In genomic region chr9:126612813-126613641, GRCh38 we compare ENCODE assay signal across 9 cellular contexts. TPM values are rescaled to one million over a fixed set of nuclear protein-coding genes. Genes with fewer than 3 reads are reported as not detected.
DNase-seq lines count a peak whose midpoint lies in the region; ATAC-seq, FAIRE-seq and TF ChIP-seq lines count a peak whose summit lies in the region.
"Had no signal": no experiment of that assay in that cellular context is flagged by ENCODE, and none has a peak within 500 bp of the region (broad histone marks: within the 10 kb centered on the region; RNA-seq: fewer than 3 reads in every experiment).

No MANE protein-coding gene starts in this region.

- TF ChIP-seq CTCF in Calu3 (IDR thresholded peaks at IDR 0.05; ENCODE audit: unreplicated experiment) (no peak), progenitor cell of endocrine pancreas (IDR thresholded peaks at IDR 0.05; ENCODE audit: unreplicated experiment) (no peak)

- no TSS peak for BruUV-seq in Calu3 (replicated peaks; lab: Mats Ljungman, UMichigan)

- H3K36me3 Mint-ChIP-seq in Calu3 (ENCODE audit: insufficient read depth, unreplicated experiment) (peaks cover 12% of the 10 kb centered on the region), progenitor cell of endocrine pancreas (ENCODE audit: insufficient read depth) (no peaks in the 10 kb centered on the region)

- no peak for DNase-seq in Calu3
- no peak for DNase-seq in progenitor cell of endocrine pancreas (ENCODE audit: low spot score, unreplicated experiment)
- DNase-seq in urothelium cell line (ENCODE audit: low spot score) = no peak

- H3K27me3 Mint-ChIP-seq in Calu3 (ENCODE audit: unreplicated experiment) (peaks cover 62% of the 10 kb centered on the region), progenitor cell of endocrine pancreas (peaks cover 79% of the 10 kb centered on the region)

- peaks cover 20 to 26% of the 10 kb centered on the region in 2 donors for H3K4me1 ChIP-seq in esophagus (ENCODE audit: control insufficient read depth in 2 of 2, insufficient read depth in 2 of 2, low read length in 1 of 2)

- CTCF ChIA-PET in Calu3 (lab: Charles Lee) = interaction anchor here (1.2 kb wide), 1 partner anchor 77 kb away, joined by 3 read pairs; no protein-coding TSS in a partner anchor

- intact Hi-C loops in Calu3 (cut with micrococcal nuclease; ENCODE audit: unreplicated experiment) = loop anchor here (5.0 kb wide), 1 partner anchor 74 kb away; no protein-coding TSS in a partner anchor

- WGBS in esophagus, 2 donors = 3 to 4% methylated on average over 65 to 68 of the region's 68 CpGs

- H3K4me1 Mint-ChIP-seq in Calu3 (ENCODE audit: low read depth, unreplicated experiment) = peaks cover 8% of the 10 kb centered on the region
- peaks cover 13% of the 10 kb centered on the region for H3K4me1 Mint-ChIP-seq in progenitor cell of endocrine pancreas (ENCODE audit: low read depth)

- H3K27me3 ChIP-seq in esophagus (ENCODE audit: control insufficient read depth in 1 of 2, insufficient read depth in 2 of 2, low read length in 2 of 2) = peaks cover 25 to 57% of the 10 kb centered on the region in 2 donors

- no peak overlapping the region for H3K27ac Mint-ChIP-seq in Calu3 (ENCODE audit: unreplicated experiment)
- H3K27ac Mint-ChIP-seq in progenitor cell of endocrine pancreas = no peak overlapping the region

- ATAC-seq in activated CD4-positive, CD25-positive, alpha-beta regulatory T cell treated with anti-CD3 and anti-CD28 coated beads, Interleukin-2, amount 50 U/mL, for 24 hours = no peak
- ATAC-seq in GM19351 (IDR thresholded peaks at IDR 0.05; ENCODE audit: unreplicated experiment) (no peak), GM21390 (IDR thresholded peaks at IDR 0.05; ENCODE audit: unreplicated experiment) (no peak)

- H3K9me3 Mint-ChIP-seq in Calu3 (ENCODE audit: low read depth, unreplicated experiment) = no peaks in the 10 kb centered on the region
- no peaks in the 10 kb centered on the region for H3K9me3 Mint-ChIP-seq in progenitor cell of endocrine pancreas (ENCODE audit: low read depth)

- peak overlapping the region; percentile 16 to 50 for H3K4me3 ChIP-seq in esophagus (ENCODE audit: low read depth in 1 of 2, low read length in 2 of 2)

- no peaks in the 10 kb centered on the region for H3K36me3 ChIP-seq in esophagus (ENCODE audit: control insufficient read depth in 2 of 2, insufficient read depth in 2 of 2, low read length in 1 of 2)

- H3K9me3 ChIP-seq in esophagus (ENCODE audit: control insufficient read depth in 2 of 2, insufficient read depth in 1 of 2, low read depth in 1 of 2, low read length in 1 of 2) = peaks cover 0 to 4% of the 10 kb centered on the region in 2 donors

- no peak for FAIRE-seq in urothelium cell line (lab: Jason Lieb, UNC)

- TF ChIP-seq RAD21 in Ishikawa (IDR thresholded peaks at IDR 0.05; ENCODE audit: low read depth) = no peak

- no peak overlapping the region for H3K27ac ChIP-seq in esophagus (ENCODE audit: low read depth in 2 of 2, low read length in 1 of 2)
- H3K27ac ChIP-seq: epithelial cell of prostate had no signal

- no peak for TF ChIP-seq EP300 in Ishikawa (IDR thresholded peaks at IDR 0.05; ENCODE audit: borderline replicate concordance)

- H3K4me3 Mint-ChIP-seq in Calu3 (ENCODE audit: low read depth, unreplicated experiment) = peak overlapping the region; percentile 47
- H3K4me3 Mint-ChIP-seq in progenitor cell of endocrine pancreas (ENCODE audit: low read depth) = peak overlapping the region; percentile 67

TF ChIP-seq in Ishikawa, 13 proteins besides CTCF, POLR2A, EP300 and RAD21:
- no peak for TF ChIP-seq TEAD4 (IDR thresholded peaks at IDR 0.05)
- TF ChIP-seq CEBPB (IDR thresholded peaks at IDR 0.05) = no peak
- TF ChIP-seq ZBTB7A (IDR thresholded peaks at IDR 0.05; ENCODE audit: low read depth) = peak; percentile 35
TF ChIP-seq in Ishikawa: peak in this region for 1.

RNA-seq across cellular contexts. Expression of gene LMX1B, which starts 0.7 kb away (rescaled TPM):
- total RNA-seq in Calu3 (2022) (not detected in 2 replicates), progenitor cell of endocrine pancreas (9.1 and 11.0 TPM in 2 replicates)
- under 1 TPM; 0.01 to 0.02 TPM for polyA plus RNA-seq in esophagus
